ENCODE assay signal across 15 cellular contexts in genomic region chr1:9872430-9873165, GRCh38. TPM values are rescaled to one million over a fixed set of nuclear protein-coding genes. Genes with fewer than 3 reads are reported as not detected.
A peak's percentile ranks its signal among the peaks of the same experiment; 100 is the strongest.
DNase-seq lines count a peak whose midpoint lies in the region; ATAC-seq and TF ChIP-seq lines count a peak whose summit lies in the region.
"Had no signal": no experiment of that assay in that cellular context is flagged by ENCODE, and none has a peak within 500 bp of the region (broad histone marks: within the 10 kb centered on the region; RNA-seq: fewer than 3 reads in every experiment).

No MANE protein-coding gene starts in this region.

- peak; percentile 86 to 90 for ATAC-seq in gastrocnemius medialis
- ATAC-seq in GM18502 (IDR thresholded peaks at IDR 0.05; ENCODE audit: poor library complexity, unreplicated experiment): no peak
- ATAC-seq: lower lobe of right lung, sciatic nerve had no signal

- DNase-seq in HK-2 (ENCODE audit: unreplicated experiment): peak; percentile 29
- DNase-seq in NCI-H82 (lab: John Stamatoyannopoulos, UW): peak; percentile 84
- peak; percentile 46 for DNase-seq in cerebellum (ENCODE audit: low spot score)
- peak; percentile 48 to 78 for DNase-seq in gastrocnemius medialis
- no peak for DNase-seq in UCSD-AML1 (lab: John Stamatoyannopoulos, UW; ENCODE audit: unreplicated experiment)
- no peak for DNase-seq in activated CD4-positive, alpha-beta memory T cell treated with anti-CD3 and anti-CD28 coated beads, Interleukin-2, amount 10 ng/mL, durations not matched to agents 7 days and 5 days
- DNase-seq: GF-D8; KG1; lower lobe of right lung; NCI-H1436; stimulated activated naive CD4-positive, alpha-beta T cell; SW 1271 had no signal

- peaks cover 16 to 33% of the 10 kb centered on the region in 2 donors for H3K4me1 ChIP-seq in gastrocnemius medialis

- CTCF ChIA-PET in activated CD4-positive, alpha-beta memory T cell treated with anti-CD3 and anti-CD28 coated beads, Interleukin-2, amount 10 ng/mL, durations not matched to agents 7 days and 5 days (lab: Charles Lee): interaction anchor here (0.6 to 8.0 kb wide), 8 partner anchors 35 to 343 kb away, joined by 3 to 141 read pairs (median 3); partner anchors contain the start of genes LZIC and NMNAT1

- no peaks in the 10 kb centered on the region for H3K36me3 ChIP-seq in gastrocnemius medialis

- POLR2A ChIA-PET in activated CD4-positive, alpha-beta memory T cell treated with anti-CD3 and anti-CD28 coated beads, Interleukin-2, amount 10 ng/mL, durations not matched to agents 7 days and 5 days (lab: Charles Lee): no interaction called here

- in situ Hi-C loops in gastrocnemius medialis (cut with MboI; ENCODE audit: low sequenced_read_pairs in 4 of 4): loop anchor here in 1 of 4 donors (10.0 kb wide), 1 partner anchor 162 kb away; the partner anchor contains the start of gene UBE4B

- no peak overlapping the region for H3K27ac Mint-ChIP-seq in activated CD4-positive, alpha-beta memory T cell treated with anti-CD3 and anti-CD28 coated beads, Interleukin-2, amount 10 ng/mL, durations not matched to agents 7 days and 5 days
- H3K27ac Mint-ChIP-seq: activated naive CD8-positive, alpha-beta T cell had no signal

- intact Hi-C loops in gastrocnemius medialis (cut with DNase I; ENCODE audit: low total_unique reads): no loop called here

- H3K9me3 ChIP-seq in gastrocnemius medialis: no peaks in the 10 kb centered on the region
- H3K9me3 ChIP-seq: lower lobe of right lung had no signal

- TF ChIP-seq CTCF in gastrocnemius medialis (IDR thresholded peaks at IDR 0.05 in 4 of 5, conservative IDR thresholded peaks at IDR 0.05 in 1 of 5): no peak

- no peak for TF ChIP-seq POLR2A in gastrocnemius medialis (IDR thresholded peaks at IDR 0.05)

- H3K27me3 Mint-ChIP-seq in activated CD4-positive, alpha-beta memory T cell treated with anti-CD3 and anti-CD28 coated beads, Interleukin-2, amount 10 ng/mL, durations not matched to agents 7 days and 5 days: no peaks in the 10 kb centered on the region
- H3K27me3 Mint-ChIP-seq: activated naive CD8-positive, alpha-beta T cell had no signal

- no peak overlapping the region for H3K4me3 ChIP-seq in gastrocnemius medialis
- H3K4me3 ChIP-seq: lower lobe of right lung had no signal

- H3K9me3 Mint-ChIP-seq in activated CD4-positive, alpha-beta memory T cell treated with anti-CD3 and anti-CD28 coated beads, Interleukin-2, amount 10 ng/mL, durations not matched to agents 7 days and 5 days: no peaks in the 10 kb centered on the region

- no peaks in the 10 kb centered on the region for H3K27me3 ChIP-seq in gastrocnemius medialis

- peaks cover 4% of the 10 kb centered on the region for H3K4me1 Mint-ChIP-seq in activated CD4-positive, alpha-beta memory T cell treated with anti-CD3 and anti-CD28 coated beads, Interleukin-2, amount 10 ng/mL, durations not matched to agents 7 days and 5 days

- no peaks in the 10 kb centered on the region for H3K36me3 Mint-ChIP-seq in activated CD4-positive, alpha-beta memory T cell treated with anti-CD3 and anti-CD28 coated beads, Interleukin-2, amount 10 ng/mL, durations not matched to agents 7 days and 5 days (ENCODE audit: low read depth)
- H3K36me3 Mint-ChIP-seq: activated naive CD8-positive, alpha-beta T cell had no signal

- H3K4me3 Mint-ChIP-seq in activated CD4-positive, alpha-beta memory T cell treated with anti-CD3 and anti-CD28 coated beads, Interleukin-2, amount 10 ng/mL, durations not matched to agents 7 days and 5 days: no peak overlapping the region
- H3K4me3 Mint-ChIP-seq: activated naive CD8-positive, alpha-beta T cell had no signal

- peak overlapping the region in 3 of 4 donors; percentile 24 to 51 (median 32) for H3K27ac ChIP-seq in gastrocnemius medialis
- H3K27ac ChIP-seq: lower lobe of right lung had no signal

RNA-seq across cellular contexts. Expression of gene CTNNBIP1, which starts 37.5 kb away (rescaled TPM):
- total RNA-seq in cerebellum (22.4 TPM), gastrocnemius medialis (10 to 100 TPM; 10.3 to 13.2 (median 10.4) TPM)
- 10 to 100 TPM; 10.8 to 12.7 TPM for total RNA-seq in activated CD4-positive, alpha-beta memory T cell treated with anti-CD3 and anti-CD28 coated beads, Interleukin-2, amount 10 ng/mL, durations not matched to agents 7 days and 5 days

RNA-seq across cellular contexts. Expression of gene CLSTN1, which starts 48.8 kb away (rescaled TPM):
- total RNA-seq in cerebellum (94.4 TPM), gastrocnemius medialis (10 to 100 TPM in 3 of 4 donors, 1 to 10 TPM in 1; 8.5 to 25.7 (median 22.0) TPM)
- total RNA-seq in activated CD4-positive, alpha-beta memory T cell treated with anti-CD3 and anti-CD28 coated beads, Interleukin-2, amount 10 ng/mL, durations not matched to agents 7 days and 5 days: 100 to 1,000 TPM in 1 of 2 experiments, 10 to 100 TPM in 1; 96.9 to 102 TPM

Comparison
In these comparisons a context has a peak if more than half of its experiments do, and no peak if none do; other contexts are left out.
1. DNase-seq: peak in HK-2 (single experiment), NCI-H82 (single experiment), cerebellum (single experiment) and gastrocnemius medialis (2 of 2); none in UCSD-AML1 (single experiment) and activated CD4-positive, alpha-beta memory T cell treated with anti-CD3 and anti-CD28 coated beads, Interleukin-2, amount 10 ng/mL, durations not matched to agents 7 days and 5 days (single experiment).